Comparison of ENCODE assay signal across 23 cellular contexts in genomic region chr16:14199199-14199598, GRCh38.
"Had no signal": no experiment of that assay in that cellular context is flagged by ENCODE, and none has a peak within 500 bp of the region (broad histone marks: within the 10 kb centered on the region; RNA-seq: fewer than 3 reads in every experiment).

No MANE protein-coding gene starts in this region.

- H3K27me3 Mint-ChIP-seq: activated CD8-positive, alpha-beta memory T cell treated with anti-CD3 and anti-CD28 coated beads, Interleukin-2, amount 10 ng/mL, durations not matched to agents 7 days and 5 days; activated naive CD8-positive, alpha-beta T cell treated with anti-CD3 and anti-CD28 coated beads for 36 hours; activated T-cell treated with anti-CD3 and anti-CD28 coated beads, Interleukin-2, amount 50 U/mL, for 24 hours had no signal

- H3K27ac ChIP-seq: body of pancreas, Peyer's patch, RWPE1, SJCRH30 had no signal

- ATAC-seq: activated CD8-positive, alpha-beta memory T cell treated with anti-CD3 and anti-CD28 coated beads, Interleukin-2, amount 10 ng/mL, durations not matched to agents 7 days and 5 days; body of pancreas; K562; WTC11 had no signal

- H3K9me3 ChIP-seq: body of pancreas, Peyer's patch, SK-N-SH had no signal

- H3K9me3 Mint-ChIP-seq: activated naive CD4-positive, alpha-beta T cell treated with anti-CD3 and anti-CD28 coated beads for 36 hours; activated naive CD8-positive, alpha-beta T cell treated with anti-CD3 and anti-CD28 coated beads for 36 hours; activated T-cell treated with anti-CD3 and anti-CD28 coated beads, Interleukin-2, amount 50 U/mL, for 24 hours; activated T-helper 1 cell treated with anti-CD3 and anti-CD28 coated beads, Interleukin-12 subunit alpha, Interleukin-12 subunit beta, Interleukin-2, Interleukin-4 antibody, amounts not matched to agents 30 ng/mL and 10 ng/mL and 1 ng/mL, durations not matched to agents 14 hours and 24 hours and 36 hours; WTC11 had no signal

- H3K4me2 ChIP-seq: SK-N-SH had no signal

- H3K4me3 ChIP-seq: body of pancreas, K562, Peyer's patch, SJCRH30 had no signal

- H3K9ac ChIP-seq: SK-N-SH had no signal

- H3K27ac Mint-ChIP-seq: activated CD8-positive, alpha-beta memory T cell treated with anti-CD3 and anti-CD28 coated beads, Interleukin-2, amount 10 ng/mL, durations not matched to agents 7 days and 5 days; activated naive CD4-positive, alpha-beta T cell treated with anti-CD3 and anti-CD28 coated beads for 36 hours; activated naive CD8-positive, alpha-beta T cell treated with anti-CD3 and anti-CD28 coated beads for 36 hours; activated T-cell treated with anti-CD3 and anti-CD28 coated beads, Interleukin-2, amount 50 U/mL, for 24 hours; activated T-helper 1 cell treated with anti-CD3 and anti-CD28 coated beads, Interleukin-12 subunit alpha, Interleukin-12 subunit beta, Interleukin-2, Interleukin-4 antibody, amounts not matched to agents 30 ng/mL and 10 ng/mL and 1 ng/mL, durations not matched to agents 14 hours and 24 hours and 36 hours; WTC11 had no signal

- H3K36me3 ChIP-seq: Peyer's patch, SJCRH30 had no signal

- H3K36me3 Mint-ChIP-seq: WTC11 had no signal

- H3K4me3 Mint-ChIP-seq: activated CD8-positive, alpha-beta memory T cell treated with anti-CD3 and anti-CD28 coated beads, Interleukin-2, amount 10 ng/mL, durations not matched to agents 7 days and 5 days; activated naive CD4-positive, alpha-beta T cell treated with anti-CD3 and anti-CD28 coated beads for 36 hours; activated naive CD8-positive, alpha-beta T cell treated with anti-CD3 and anti-CD28 coated beads for 36 hours; activated T-cell treated with anti-CD3 and anti-CD28 coated beads, Interleukin-2, amount 50 U/mL, for 24 hours; activated T-helper 1 cell treated with anti-CD3 and anti-CD28 coated beads, Interleukin-12 subunit alpha, Interleukin-12 subunit beta, Interleukin-2, Interleukin-4 antibody, amounts not matched to agents 30 ng/mL and 10 ng/mL and 1 ng/mL, durations not matched to agents 14 hours and 24 hours and 36 hours; WTC11 had no signal

- H3K27me3 ChIP-seq: body of pancreas, Peyer's patch, SJCRH30 had no signal

- DNase-seq: activated CD4-positive, alpha-beta T cell treated with anti-CD3 and anti-CD28 coated beads for 48 hours; activated CD4-positive, alpha-beta T cell treated with anti-CD3 and anti-CD28 coated beads, Interleukin-2, amount 50 U/mL, for 48 hours; activated CD4-positive, CD25-positive, alpha-beta regulatory T cell treated with anti-CD3 and anti-CD28 coated beads, Interleukin-2, amount 50 U/mL, for 72 hours; activated CD8-positive, alpha-beta memory T cell treated with anti-CD3 and anti-CD28 coated beads, Interleukin-2, amount 10 ng/mL, durations not matched to agents 7 days and 5 days; activated effector memory CD4-positive, alpha-beta T cell treated with Interleukin-2 at 50 U/mL for 16 hours; activated naive CD4-positive, alpha-beta T cell treated with anti-CD3 and anti-CD28 coated beads for 36 hours; activated naive CD8-positive, alpha-beta T cell treated with anti-CD3 and anti-CD28 coated beads for 36 hours; activated T-cell treated with anti-CD3 and anti-CD28 coated beads, Interleukin-2, amount 50 U/mL, for 24 hours; body of pancreas; Karpas-422; NCI-H146; NCI-H187 treated with DMSO at 0.1 percent for 48 hours; NCI-H2081 treated with DMSO at 0.1 percent for 48 hours; NCI-H446; NCI-H524; Peyer's patch; Right ventricle myocardium superior; SJCRH30; SK-N-SH had no signal

- H3K4me1 ChIP-seq: SJCRH30 had no signal
